1 cellular context compared by ENCODE assay signal in genomic region chr13:28012896-28013295, GRCh38.
A peak's percentile ranks its signal among the peaks of the same experiment; 100 is the strongest.
TF ChIP-seq lines count a peak whose summit lies in the region.

No MANE protein-coding gene starts in this region.

TF ChIP-seq in GM12878, 131 proteins besides CTCF, POLR2A, EP300 and RAD21 (continued from another document and continues in another):
- no peak for TF ChIP-seq ZBTB4 (CRISPR knock-in tag; IDR thresholded peaks at IDR 0.05)
- no peak for TF ChIP-seq KDM1A (IDR thresholded peaks at IDR 0.05; ENCODE audit: borderline replicate concordance)
- TF ChIP-seq MTA2 (IDR thresholded peaks at IDR 0.05; ENCODE audit: low read depth): no peak
- peak; percentile 40; the same call in 1 of the 2 replicates for TF ChIP-seq ZBED1 (IDR thresholded peaks at IDR 0.05; ENCODE audit: borderline replicate concordance)
- no peak for TF ChIP-seq E4F1 (IDR thresholded peaks at IDR 0.05; ENCODE audit: borderline replicate concordance, partially characterized antibody)
- no peak for TF ChIP-seq ELK1 (IDR thresholded peaks at IDR 0.05; ENCODE audit: low read depth, low read length)
- peak; percentile 71 for TF ChIP-seq CREM (IDR thresholded peaks at IDR 0.05; ENCODE audit: low read depth)
- TF ChIP-seq BMI1 (IDR thresholded peaks at IDR 0.05; ENCODE audit: borderline replicate concordance): no peak
- peak; percentile 71 for TF ChIP-seq CREB1 (IDR thresholded peaks at IDR 0.05; ENCODE audit: low read depth)
- TF ChIP-seq HCFC1 (IDR thresholded peaks at IDR 0.05; ENCODE audit: low read length): no peak
- peak; percentile 67 for TF ChIP-seq NFIC (IDR thresholded peaks at IDR 0.05; ENCODE audit: low read depth, low read length)
- TF ChIP-seq SREBF2 (IDR thresholded peaks at IDR 0.05; ENCODE audit: low read length): no peak
- no peak for TF ChIP-seq ZNF622 (IDR thresholded peaks at IDR 0.05)
- TF ChIP-seq DPF2 (IDR thresholded peaks at IDR 0.05): no peak
- no peak for TF ChIP-seq POU2F2 (IDR thresholded peaks at IDR 0.05; ENCODE audit: borderline replicate concordance, low read depth, low read length)
- TF ChIP-seq JUND (IDR thresholded peaks at IDR 0.05; ENCODE audit: low read depth, low read length): no peak
- TF ChIP-seq FOXM1 (IDR thresholded peaks at IDR 0.05; ENCODE audit: low read depth, low read length): peak; percentile 60; the same call in 1 of the 2 replicates
- no peak for TF ChIP-seq MYC (IDR thresholded peaks at IDR 0.05; ENCODE audit: insufficient read depth, insufficient read length, insufficient replicate concordance, low read length, severe bottlenecking)
- no peak for TF ChIP-seq SMC3 (IDR thresholded peaks at IDR 0.05; ENCODE audit: borderline replicate concordance, low read length)
- no peak for TF ChIP-seq BACH1 (IDR thresholded peaks at IDR 0.05; ENCODE audit: borderline replicate concordance)
- no peak for TF ChIP-seq BCL3 (IDR thresholded peaks at IDR 0.05; ENCODE audit: borderline replicate concordance, insufficient read depth, low read depth, low read length, poor library complexity, severe bottlenecking)
- TF ChIP-seq IKZF2 (IDR thresholded peaks at IDR 0.05): peak in 1 of 2 experiments; percentile 29; a peak in 1 of 4 replicates
- no peak for TF ChIP-seq YY1 (IDR thresholded peaks at IDR 0.05; ENCODE audit: low read depth, low read length)
- TF ChIP-seq JUNB (IDR thresholded peaks at IDR 0.05): peak; percentile 67
- TF ChIP-seq RUNX3 (IDR thresholded peaks at IDR 0.05; ENCODE audit: low read length): peak; percentile 47; the same call in 1 of the 2 replicates
- peak; percentile 77 for TF ChIP-seq ATF2 (IDR thresholded peaks at IDR 0.05; ENCODE audit: low read length)
- peak; percentile 66 for TF ChIP-seq SPI1 (IDR thresholded peaks at IDR 0.05; ENCODE audit: borderline replicate concordance, insufficient read depth, low read depth, low read length)
- no peak for TF ChIP-seq ZBTB33 (IDR thresholded peaks at IDR 0.05)
- no peak for TF ChIP-seq CHD1 (IDR thresholded peaks at IDR 0.05; ENCODE audit: low read depth, low read length)
- TF ChIP-seq TCF3 (IDR thresholded peaks at IDR 0.05; ENCODE audit: borderline replicate concordance, insufficient read depth, low read depth, low read length): no peak
- TF ChIP-seq IRF4 (IDR thresholded peaks at IDR 0.05; ENCODE audit: low read depth, low read length): no peak
- no peak for TF ChIP-seq RFX5 (IDR thresholded peaks at IDR 0.05; ENCODE audit: low read depth, low read length)
- no peak for TF ChIP-seq SUZ12 (IDR thresholded peaks at IDR 0.05; ENCODE audit: unreplicated experiment)
- peak; percentile 47 for TF ChIP-seq SKIL (IDR thresholded peaks at IDR 0.05; ENCODE audit: low read depth, poor library complexity, severe bottlenecking)
- peak; percentile 73 for TF ChIP-seq MEF2A (IDR thresholded peaks at IDR 0.05; ENCODE audit: insufficient read depth, low read depth, low read length)
- no peak for TF ChIP-seq PKNOX1 (IDR thresholded peaks at IDR 0.05)
- TF ChIP-seq BCL11A (IDR thresholded peaks at IDR 0.05; ENCODE audit: low read depth, low read length): no peak
- TF ChIP-seq RELB (IDR thresholded peaks at IDR 0.05; ENCODE audit: low read depth): peak; percentile 72
- no peak for TF ChIP-seq LARP7 (IDR thresholded peaks at IDR 0.05)
- TF ChIP-seq SIX5 (IDR thresholded peaks at IDR 0.05; ENCODE audit: low read depth, low read length, severe bottlenecking): no peak
- no peak for TF ChIP-seq ATF3 (IDR thresholded peaks at IDR 0.05; ENCODE audit: borderline replicate concordance, extremely low read depth, low read depth, low read length)
- peak; percentile 57; the same call in 1 of the 2 replicates for TF ChIP-seq GABPA (IDR thresholded peaks at IDR 0.05; ENCODE audit: low read depth)
- TF ChIP-seq SRF (IDR thresholded peaks at IDR 0.05; ENCODE audit: low read depth in 2 of 2, low read length in 2 of 2): no peak
